Comparison of ENCODE assay signal across 1 cellular context in the genomic region with DNA sequence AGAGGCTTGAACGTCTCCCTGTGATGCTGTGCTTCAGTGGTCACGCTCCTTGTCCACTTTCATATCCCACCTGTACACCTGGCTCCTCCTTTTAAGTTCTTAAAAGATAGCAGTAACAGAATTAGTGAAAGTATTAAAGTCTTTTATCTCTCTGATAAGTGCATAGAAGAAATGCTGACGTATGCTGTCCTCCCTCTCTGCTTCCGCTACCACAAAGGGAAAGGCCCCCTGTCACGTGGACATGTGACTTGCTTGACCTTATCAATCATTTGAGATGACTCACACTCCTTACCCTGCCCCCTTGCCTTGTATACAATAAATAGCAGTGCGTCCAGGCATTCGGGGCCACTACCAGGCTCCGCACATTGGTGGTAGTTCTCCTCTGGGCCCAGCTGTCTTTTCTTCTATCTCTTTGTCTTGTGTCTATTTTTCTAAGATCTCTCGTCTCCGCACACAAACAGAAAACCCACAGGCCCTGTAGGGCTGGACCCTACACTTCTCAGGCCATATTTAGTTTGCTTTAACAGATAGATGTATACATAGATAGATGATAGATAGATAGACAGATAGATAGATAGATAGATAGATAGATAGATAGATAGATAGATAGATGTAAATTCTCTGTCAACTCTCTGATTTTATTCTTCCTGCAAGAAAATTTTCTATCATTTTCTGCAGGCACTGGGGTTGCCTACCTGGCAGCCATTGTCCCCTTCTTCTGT.
A peak's percentile ranks its signal among the peaks of the same experiment; 100 is the strongest.
TF ChIP-seq lines count a peak whose summit lies in the region.

No MANE protein-coding gene starts in this region.

TF ChIP-seq in HepG2, 621 proteins besides CTCF, POLR2A, EP300 and RAD21 (continued from another document):
- TF ChIP-seq ZBTB40 (IDR thresholded peaks at IDR 0.05): no peak
- no peak for TF ChIP-seq ZBTB40 (CRISPR knock-in tag; IDR thresholded peaks at IDR 0.05)
- TF ChIP-seq PAF1 (CRISPR knock-in tag; IDR thresholded peaks at IDR 0.05): no peak
- TF ChIP-seq ZNF234 (CRISPR knock-in tag; conservative IDR thresholded peaks at IDR 0.05): no peak
- TF ChIP-seq, protein P1, sequence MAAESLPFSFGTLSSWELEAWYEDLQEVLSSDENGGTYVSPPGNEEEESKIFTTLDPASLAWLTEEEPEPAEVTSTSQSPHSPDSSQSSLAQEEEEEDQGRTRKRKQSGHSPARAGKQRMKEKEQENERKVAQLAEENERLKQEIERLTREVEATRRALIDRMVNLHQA (CRISPR knock-in tag; IDR thresholded peaks at IDR 0.05): no peak
- TF ChIP-seq ZNF841 (CRISPR knock-in tag; IDR thresholded peaks at IDR 0.05; ENCODE audit: borderline replicate concordance): no peak
- TF ChIP-seq ZMYM3 (CRISPR knock-in tag; IDR thresholded peaks at IDR 0.05): no peak
- TF ChIP-seq GATAD2A (CRISPR knock-in tag; IDR thresholded peaks at IDR 0.05): 0 out of 2 replicates have a peak, but pooled peaks have one; percentile 28
- no peak for TF ChIP-seq ZNF766 (CRISPR knock-in tag; IDR thresholded peaks at IDR 0.05; ENCODE audit: borderline replicate concordance)
- TF ChIP-seq NR2F1 (CRISPR knock-in tag; IDR thresholded peaks at IDR 0.05): 0 out of 4 replicates have a peak, but pooled peaks have one; percentile 22 to 53
- TF ChIP-seq KLF12 (CRISPR knock-in tag; IDR thresholded peaks at IDR 0.05; ENCODE audit: borderline replicate concordance): no peak
- TF ChIP-seq ZZZ3 (CRISPR knock-in tag; IDR thresholded peaks at IDR 0.05; ENCODE audit: borderline replicate concordance): no peak
- TF ChIP-seq, protein P2, sequence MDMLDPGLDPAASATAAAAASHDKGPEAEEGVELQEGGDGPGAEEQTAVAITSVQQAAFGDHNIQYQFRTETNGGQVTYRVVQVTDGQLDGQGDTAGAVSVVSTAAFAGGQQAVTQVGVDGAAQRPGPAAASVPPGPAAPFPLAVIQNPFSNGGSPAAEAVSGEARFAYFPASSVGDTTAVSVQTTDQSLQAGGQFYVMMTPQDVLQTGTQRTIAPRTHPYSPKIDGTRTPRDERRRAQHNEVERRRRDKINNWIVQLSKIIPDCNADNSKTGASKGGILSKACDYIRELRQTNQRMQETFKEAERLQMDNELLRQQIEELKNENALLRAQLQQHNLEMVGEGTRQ (IDR thresholded peaks at IDR 0.05; ENCODE audit: low read depth, low read length): no peak
- TF ChIP-seq, protein P2 (CRISPR knock-in tag; IDR thresholded peaks at IDR 0.05; ENCODE audit: borderline replicate concordance): peak; percentile 38; the same call in 1 of the 2 replicates
- no peak for TF ChIP-seq NFYB (CRISPR knock-in tag; IDR thresholded peaks at IDR 0.05)
- no peak for TF ChIP-seq SP5 (CRISPR knock-in tag; IDR thresholded peaks at IDR 0.05; ENCODE audit: borderline replicate concordance, low read depth)
- TF ChIP-seq RELA (CRISPR knock-in tag; IDR thresholded peaks at IDR 0.05): no peak
- TF ChIP-seq DZIP1 (CRISPR knock-in tag; IDR thresholded peaks at IDR 0.05): no peak
- TF ChIP-seq ZNF362 (CRISPR knock-in tag; IDR thresholded peaks at IDR 0.05; ENCODE audit: borderline replicate concordance): no peak
- 0 out of 2 replicates have a peak, but pooled peaks have one; percentile 5 for TF ChIP-seq CREB1 (IDR thresholded peaks at IDR 0.05)
- no peak for TF ChIP-seq CREB1 (CRISPR knock-in tag; IDR thresholded peaks at IDR 0.05)
- no peak for TF ChIP-seq ZNF10 (CRISPR knock-in tag; IDR thresholded peaks at IDR 0.05; ENCODE audit: borderline replicate concordance, low read depth)
- TF ChIP-seq ZNF451 (CRISPR knock-in tag; IDR thresholded peaks at IDR 0.05): no peak
- TF ChIP-seq, protein P3, sequence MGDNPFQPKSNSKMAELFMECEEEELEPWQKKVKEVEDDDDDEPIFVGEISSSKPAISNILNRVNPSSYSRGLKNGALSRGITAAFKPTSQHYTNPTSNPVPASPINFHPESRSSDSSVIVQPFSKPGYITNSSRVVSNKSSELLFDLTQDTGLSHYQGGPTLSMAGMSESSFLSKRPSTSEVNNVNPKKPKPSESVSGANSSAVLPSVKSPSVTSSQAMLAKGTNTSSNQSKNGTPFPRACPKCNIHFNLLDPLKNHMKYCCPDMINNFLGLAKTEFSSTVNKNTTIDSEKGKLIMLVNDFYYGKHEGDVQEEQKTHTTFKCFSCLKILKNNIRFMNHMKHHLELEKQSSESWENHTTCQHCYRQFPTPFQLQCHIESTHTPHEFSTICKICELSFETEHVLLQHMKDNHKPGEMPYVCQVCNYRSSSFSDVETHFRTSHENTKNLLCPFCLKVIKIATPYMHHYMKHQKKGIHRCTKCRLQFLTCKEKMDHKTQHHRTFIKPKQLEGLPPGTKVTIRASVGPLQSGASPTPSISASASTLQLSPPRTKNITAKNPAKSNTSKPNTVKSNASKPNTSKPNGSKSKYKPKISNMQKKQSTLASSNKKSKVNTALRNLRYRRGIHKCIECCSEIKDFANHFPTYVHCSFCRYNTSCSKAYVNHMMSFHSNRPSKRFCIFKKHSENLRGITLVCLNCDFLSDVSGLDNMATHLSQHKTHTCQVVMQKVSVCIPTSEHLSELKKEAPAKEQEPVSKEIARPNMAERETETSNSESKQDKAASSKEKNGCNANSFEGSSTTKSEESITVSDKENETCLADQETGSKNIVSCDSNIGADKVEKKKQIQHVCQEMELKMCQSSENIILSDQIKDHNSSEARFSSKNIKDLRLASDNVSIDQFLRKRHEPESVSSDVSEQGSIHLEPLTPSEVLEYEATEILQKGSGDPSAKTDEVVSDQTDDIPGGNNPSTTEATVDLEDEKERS (CRISPR knock-in tag; IDR thresholded peaks at IDR 0.05): no peak
- TF ChIP-seq, protein P4, sequence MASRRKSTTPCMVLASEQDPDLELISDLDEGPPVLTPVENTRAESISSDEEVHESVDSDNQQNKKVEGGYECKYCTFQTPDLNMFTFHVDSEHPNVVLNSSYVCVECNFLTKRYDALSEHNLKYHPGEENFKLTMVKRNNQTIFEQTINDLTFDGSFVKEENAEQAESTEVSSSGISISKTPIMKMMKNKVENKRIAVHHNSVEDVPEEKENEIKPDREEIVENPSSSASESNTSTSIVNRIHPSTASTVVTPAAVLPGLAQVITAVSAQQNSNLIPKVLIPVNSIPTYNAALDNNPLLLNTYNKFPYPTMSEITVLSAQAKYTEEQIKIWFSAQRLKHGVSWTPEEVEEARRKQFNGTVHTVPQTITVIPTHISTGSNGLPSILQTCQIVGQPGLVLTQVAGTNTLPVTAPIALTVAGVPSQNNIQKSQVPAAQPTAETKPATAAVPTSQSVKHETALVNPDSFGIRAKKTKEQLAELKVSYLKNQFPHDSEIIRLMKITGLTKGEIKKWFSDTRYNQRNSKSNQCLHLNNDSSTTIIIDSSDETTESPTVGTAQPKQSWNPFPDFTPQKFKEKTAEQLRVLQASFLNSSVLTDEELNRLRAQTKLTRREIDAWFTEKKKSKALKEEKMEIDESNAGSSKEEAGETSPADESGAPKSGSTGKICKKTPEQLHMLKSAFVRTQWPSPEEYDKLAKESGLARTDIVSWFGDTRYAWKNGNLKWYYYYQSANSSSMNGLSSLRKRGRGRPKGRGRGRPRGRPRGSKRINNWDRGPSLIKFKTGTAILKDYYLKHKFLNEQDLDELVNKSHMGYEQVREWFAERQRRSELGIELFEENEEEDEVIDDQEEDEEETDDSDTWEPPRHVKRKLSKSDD (CRISPR knock-in tag; IDR thresholded peaks at IDR 0.05; ENCODE audit: low read depth): no peak
- TF ChIP-seq ZNF12 (CRISPR knock-in tag; IDR thresholded peaks at IDR 0.05): no peak
- TF ChIP-seq ZNF484 (CRISPR knock-in tag; IDR thresholded peaks at IDR 0.05; ENCODE audit: borderline replicate concordance, low read depth): no peak
- TF ChIP-seq ARNT2 (CRISPR knock-in tag; IDR thresholded peaks at IDR 0.05; ENCODE audit: low read depth): no peak
- TF ChIP-seq DR1 (CRISPR knock-in tag; IDR thresholded peaks at IDR 0.05): no peak
